8 cellular contexts compared by ENCODE assay signal in the genomic region with DNA sequence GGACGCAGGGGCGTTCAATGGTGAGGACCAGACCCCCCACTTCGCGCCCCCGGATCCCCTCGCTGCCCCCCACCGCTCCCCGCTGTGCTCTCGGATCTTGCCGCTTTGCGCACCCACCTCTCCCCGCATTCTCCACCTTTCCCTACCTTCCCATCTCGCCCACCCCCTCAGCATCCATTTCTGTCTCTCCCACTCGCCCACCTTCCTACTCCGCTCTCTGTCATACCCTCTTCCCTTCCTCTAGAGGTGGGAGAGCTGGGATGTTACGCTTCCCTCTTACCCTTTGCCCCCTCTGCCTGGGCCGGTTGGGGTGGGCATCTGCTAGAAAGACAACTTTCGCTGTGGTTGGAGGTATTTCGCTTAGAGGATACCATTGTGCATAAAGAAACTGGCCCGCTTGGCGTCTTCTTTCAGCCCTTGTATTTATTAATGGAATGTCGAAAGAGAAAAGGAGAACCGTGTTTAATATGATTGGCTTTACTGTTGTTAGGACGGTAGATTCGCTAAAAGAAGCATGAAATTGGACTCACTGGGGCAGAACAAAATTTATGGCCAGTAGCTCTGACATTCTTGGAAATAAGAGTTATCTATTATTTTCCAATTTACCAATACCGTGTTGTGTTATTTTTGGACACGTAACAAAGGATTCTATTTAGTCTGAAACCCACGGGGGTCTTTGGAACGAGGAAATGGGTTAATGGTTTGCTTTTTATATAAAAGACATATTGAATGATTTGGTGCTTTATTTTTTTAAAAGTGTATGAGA. TPM values are rescaled to one million over a fixed set of nuclear protein-coding genes. Genes with fewer than 3 reads are reported as not detected.
DNase-seq lines count a peak whose midpoint lies in the region; ATAC-seq and TF ChIP-seq lines count a peak whose summit lies in the region.

No MANE protein-coding gene starts in this region.

- H4K5ac ChIP-seq in H9 (ENCODE audit: insufficient read length, low read depth, low read length), result no peak overlapping the region

- H3K9me3 Mint-ChIP-seq in H9, result no peaks in the 10 kb centered on the region
- H3K9me3 Mint-ChIP-seq in activated CD4-positive, alpha-beta memory T cell treated with anti-CD3 and anti-CD28 coated beads for 36 hours, result no peaks in the 10 kb centered on the region

- peaks cover 5% of the 10 kb centered on the region for H3K23me2 ChIP-seq in H9 (ENCODE audit: insufficient read length, low read depth, low read length, poor library complexity, severe bottlenecking)

- H2BK12ac ChIP-seq in H9 (ENCODE audit: insufficient read length, low read depth, low read length), result no peak overlapping the region

- H3K9me3 ChIP-seq in H9 (ENCODE audit: control insufficient read depth, low read depth, low read length) (no peaks in the 10 kb centered on the region), right atrium auricular region (no peaks in the 10 kb centered on the region), gastrocnemius medialis (no peaks in the 10 kb centered on the region)

- H3K27ac Mint-ChIP-seq in H9, result 0 out of 7 replicates have a peak overlapping the region, but pooled peaks of 1 of the 3 experiments have one; percentile 10
- H3K27ac Mint-ChIP-seq in activated CD4-positive, alpha-beta memory T cell treated with anti-CD3 and anti-CD28 coated beads for 36 hours, result no peak overlapping the region

- POLR2A ChIA-PET in activated CD4-positive, alpha-beta memory T cell treated with anti-CD3 and anti-CD28 coated beads for 36 hours (lab: Charles Lee), result no interaction called here

- H2BK20ac ChIP-seq in H9 (ENCODE audit: low read depth, low read length, poor library complexity, severe bottlenecking), result no peak overlapping the region

- no peak overlapping the region for H3K14ac ChIP-seq in H9 (ENCODE audit: insufficient read depth, low read length)

- in situ Hi-C loops in gastrocnemius medialis (cut with MboI; ENCODE audit: low sequenced_read_pairs in 4 of 4), result no loop called here

- no peak for DNase-seq in H9
- DNase-seq in activated CD4-positive, alpha-beta memory T cell treated with anti-CD3 and anti-CD28 coated beads for 36 hours, result no peak
- no peak for DNase-seq in right atrium auricular region (ENCODE audit: low spot score)
- no peak for DNase-seq in gastrocnemius medialis
- no peak for DNase-seq in stimulated activated CD8-positive, alpha-beta memory T cell treated with anti-CD3 and anti-CD28 coated beads, Interleukin-4, amount 100 ng/mL, for 48 hours
- no peak for DNase-seq in HT-29 (ENCODE audit: low spot score)

- peak overlapping the region; percentile 82 to 87 for H3K4me3 Mint-ChIP-seq in H9
- peak overlapping the region; percentile 72 for H3K4me3 Mint-ChIP-seq in activated CD4-positive, alpha-beta memory T cell treated with anti-CD3 and anti-CD28 coated beads for 36 hours

- no peak overlapping the region for H2BK5ac ChIP-seq in H9 (ENCODE audit: insufficient read length, low read length)

- peak overlapping the region; percentile 2 for H3K9ac ChIP-seq in H9 (ENCODE audit: extremely low read depth, insufficient read length, low read length)

- no peaks in the 10 kb centered on the region; a peak in 1 of 7 replicates for H3K36me3 Mint-ChIP-seq in H9 (ENCODE audit: insufficient read depth in 1 of 3, low read depth in 3 of 3)
- H3K36me3 Mint-ChIP-seq in activated CD4-positive, alpha-beta memory T cell treated with anti-CD3 and anti-CD28 coated beads for 36 hours, result no peaks in the 10 kb centered on the region

- H2AFZ ChIP-seq in ACC112 (ENCODE audit: low read length, unreplicated experiment), result peak overlapping the region; percentile 89
- no peak overlapping the region for H2AFZ ChIP-seq in H9 (ENCODE audit: low read length)

- no peak overlapping the region for H3K4ac ChIP-seq in H9 (ENCODE audit: low read depth, low read length)

- H4K91ac ChIP-seq in H9 (ENCODE audit: insufficient read length, low read depth, low read length), result no peak overlapping the region

- H2BK120ac ChIP-seq in H9 (ENCODE audit: low read depth, low read length, poor library complexity, severe bottlenecking), result no peak overlapping the region

- no peak overlapping the region for H2AK5ac ChIP-seq in H9 (ENCODE audit: insufficient read length, low read length)

- peaks cover 11% of the 10 kb centered on the region for H3K4me1 ChIP-seq in ACC112 (ENCODE audit: control insufficient read depth, insufficient read depth, low read length, unreplicated experiment)
- H3K4me1 ChIP-seq in H9 (ENCODE audit: insufficient read depth, low read length), result peaks cover 5% of the 10 kb centered on the region; the same call in 1 of the 2 replicates
- H3K4me1 ChIP-seq in right atrium auricular region, result peaks cover 0 to 14% of the 10 kb centered on the region in 2 donors
- peaks cover 11 to 14% of the 10 kb centered on the region in 2 donors for H3K4me1 ChIP-seq in gastrocnemius medialis

- no peaks in the 10 kb centered on the region for H3K79me2 ChIP-seq in ACC112 (ENCODE audit: control insufficient read depth, insufficient read depth, low read length, unreplicated experiment)
- no peaks in the 10 kb centered on the region; the same call in 1 of the 2 replicates for H3K79me2 ChIP-seq in H9 (ENCODE audit: insufficient read depth, low read length)

- TF ChIP-seq POLR2A in gastrocnemius medialis (IDR thresholded peaks at IDR 0.05) (no peak), GM18505 (IDR thresholded peaks at IDR 0.05; ENCODE audit: borderline replicate concordance, extremely low read depth, insufficient read depth, insufficient read length) (no peak)

- H4K20me1 ChIP-seq in H9 (ENCODE audit: control insufficient read depth, insufficient read depth, insufficient read length), result no peaks in the 10 kb centered on the region

- intact Hi-C loops in activated CD4-positive, alpha-beta memory T cell treated with anti-CD3 and anti-CD28 coated beads for 36 hours (cut with micrococcal nuclease), result loop anchor here (5.0 to 10.0 kb wide), 3 partner anchors 82 to 251 kb away; no protein-coding TSS in a partner anchor
- intact Hi-C loops in gastrocnemius medialis (cut with DNase I; ENCODE audit: low total_unique reads), result loop anchor here (10.0 kb wide), 1 partner anchor 119 kb away; a partner anchor contains a TSS

- H3K4me2 ChIP-seq in H9 (ENCODE audit: insufficient read depth, insufficient read length, low read length), result peak overlapping the region; percentile 54

- H3K18ac ChIP-seq in H9 (ENCODE audit: insufficient read length, low read depth, low read length), result no peak overlapping the region

- no peak overlapping the region for H3K56ac ChIP-seq in H9 (ENCODE audit: insufficient read length, low read depth, low read length)

- H4K8ac ChIP-seq in H9 (replicated peaks; ENCODE audit: insufficient read length, low read depth, low read length), result no peak overlapping the region

- peak overlapping the region; percentile 89 for H3K4me3 ChIP-seq in ACC112 (ENCODE audit: low read depth, low read length)
- peak overlapping the region; percentile 71 to 76 for H3K4me3 ChIP-seq in right atrium auricular region
- peak overlapping the region; percentile 54 to 69 (median 64) for H3K4me3 ChIP-seq in gastrocnemius medialis

- CTCF ChIA-PET in activated CD4-positive, alpha-beta memory T cell treated with anti-CD3 and anti-CD28 coated beads for 36 hours (lab: Charles Lee), result interaction anchor here (0.6 to 1.3 kb wide), 3 partner anchors 81 to 120 kb away, joined by 3 read pairs; no protein-coding TSS in a partner anchor

- H3T11ph ChIP-seq in H9 (ENCODE audit: low read length), result no peak overlapping the region

- no peaks in the 10 kb centered on the region for H3K36me3 ChIP-seq in ACC112 (ENCODE audit: insufficient read depth, low read length)
- no peaks in the 10 kb centered on the region for H3K36me3 ChIP-seq in right atrium auricular region
- H3K36me3 ChIP-seq in gastrocnemius medialis, result no peaks in the 10 kb centered on the region

- TF ChIP-seq CTCF in H9 (conservative IDR thresholded peaks at IDR 0.05) (no peak), right atrium auricular region (IDR thresholded peaks at IDR 0.05) (no peak), gastrocnemius medialis (IDR thresholded peaks at IDR 0.05 in 4 of 5, conservative IDR thresholded peaks at IDR 0.05 in 1 of 5) (no peak)

- H3K79me1 ChIP-seq in H9 (ENCODE audit: insufficient read depth, low read depth, low read length, poor library complexity, severe bottlenecking), result no peaks in the 10 kb centered on the region

- peaks cover 30 to 38% of the 10 kb centered on the region in 2 experiments for H3K4me1 Mint-ChIP-seq in H9
- peaks cover 10% of the 10 kb centered on the region for H3K4me1 Mint-ChIP-seq in activated CD4-positive, alpha-beta memory T cell treated with anti-CD3 and anti-CD28 coated beads for 36 hours (ENCODE audit: low read depth)

- no peak overlapping the region for H3K27ac ChIP-seq in ACC112 (ENCODE audit: low read depth, low read length)
- H3K27ac ChIP-seq in H9 (ENCODE audit: insufficient read length, low read depth, low read length), result no peak overlapping the region
- peak overlapping the region; percentile 68 to 72 for H3K27ac ChIP-seq in right atrium auricular region
- H3K27ac ChIP-seq in gastrocnemius medialis, result peak overlapping the region in 1 of 4 donors; percentile 43

- WGBS in H9 (ENCODE audit: extremely low coverage, insufficient read length, low lambda C conversion rate), result no CpG with 5 or more reads among the region's 29 CpGs

- no peak overlapping the region for H3K23ac ChIP-seq in H9 (ENCODE audit: insufficient read length, low read depth, low read length)

- peaks cover 16% of the 10 kb centered on the region for H3K27me3 Mint-ChIP-seq in H9 (ENCODE audit: low read depth)
- H3K27me3 Mint-ChIP-seq in activated CD4-positive, alpha-beta memory T cell treated with anti-CD3 and anti-CD28 coated beads for 36 hours, result peaks cover 40% of the 10 kb centered on the region

- no peak for ATAC-seq in gastrocnemius medialis
- ATAC-seq in GM18505 (IDR thresholded peaks at IDR 0.05; ENCODE audit: unreplicated experiment), result no peak

- no peak overlapping the region for H2BK15ac ChIP-seq in H9 (ENCODE audit: low read depth, low read length)

- H3K27me3 ChIP-seq in ACC112 (ENCODE audit: insufficient read depth, low read length) (peaks cover 22% of the 10 kb centered on the region), H9 (ENCODE audit: insufficient read depth, low read length) (no peaks in the 10 kb centered on the region), right atrium auricular region (no peaks in the 10 kb centered on the region), gastrocnemius medialis (peaks cover 0 to 4% (median 3%) of the 10 kb centered on the region in 3 donors)

RNA-seq across cellular contexts. Expression of a gene that starts 0.9 kb away (rescaled TPM):
- 15.2 and 16.6 TPM in 2 replicates for total RNA-seq in H9 (2021)
- total RNA-seq in activated CD4-positive, alpha-beta memory T cell treated with anti-CD3 and anti-CD28 coated beads for 36 hours, result 1 to 10 TPM; 1.3 to 1.4 TPM
- 10 to 100 TPM; 30.1 to 30.4 TPM for total RNA-seq in right atrium auricular region
- 1 to 10 TPM in 3 of 4 donors, under 1 TPM in 1; 0.85 to 6.0 (median 1.4) TPM for total RNA-seq in gastrocnemius medialis
- total RNA-seq in HT-29 (2014; rRNA removed; shearing (Covaris generic)), result not detected in 2 replicates

Comparison
In these comparisons a context has a peak if more than half of its experiments do, and no peak if none do; other contexts are left out.
1. H3K27ac ChIP-seq: peak in right atrium auricular region (2 of 2); none in ACC112 (single experiment) and H9 (single experiment).
2. Peak in every context shown above with its lines, with median percentiles within 50 percentile points of each other: H3K4me3 ChIP-seq.